ENCODE assay signal across 2 cellular contexts in genomic region chr6:88641178-88641903, GRCh38.
TF ChIP-seq lines count a peak whose summit lies in the region.

No MANE protein-coding gene starts in this region.

TF ChIP-seq in neural cell, 6 proteins besides CTCF, POLR2A, EP300 and RAD21 (continued from another document):
- TF ChIP-seq, protein P1, sequence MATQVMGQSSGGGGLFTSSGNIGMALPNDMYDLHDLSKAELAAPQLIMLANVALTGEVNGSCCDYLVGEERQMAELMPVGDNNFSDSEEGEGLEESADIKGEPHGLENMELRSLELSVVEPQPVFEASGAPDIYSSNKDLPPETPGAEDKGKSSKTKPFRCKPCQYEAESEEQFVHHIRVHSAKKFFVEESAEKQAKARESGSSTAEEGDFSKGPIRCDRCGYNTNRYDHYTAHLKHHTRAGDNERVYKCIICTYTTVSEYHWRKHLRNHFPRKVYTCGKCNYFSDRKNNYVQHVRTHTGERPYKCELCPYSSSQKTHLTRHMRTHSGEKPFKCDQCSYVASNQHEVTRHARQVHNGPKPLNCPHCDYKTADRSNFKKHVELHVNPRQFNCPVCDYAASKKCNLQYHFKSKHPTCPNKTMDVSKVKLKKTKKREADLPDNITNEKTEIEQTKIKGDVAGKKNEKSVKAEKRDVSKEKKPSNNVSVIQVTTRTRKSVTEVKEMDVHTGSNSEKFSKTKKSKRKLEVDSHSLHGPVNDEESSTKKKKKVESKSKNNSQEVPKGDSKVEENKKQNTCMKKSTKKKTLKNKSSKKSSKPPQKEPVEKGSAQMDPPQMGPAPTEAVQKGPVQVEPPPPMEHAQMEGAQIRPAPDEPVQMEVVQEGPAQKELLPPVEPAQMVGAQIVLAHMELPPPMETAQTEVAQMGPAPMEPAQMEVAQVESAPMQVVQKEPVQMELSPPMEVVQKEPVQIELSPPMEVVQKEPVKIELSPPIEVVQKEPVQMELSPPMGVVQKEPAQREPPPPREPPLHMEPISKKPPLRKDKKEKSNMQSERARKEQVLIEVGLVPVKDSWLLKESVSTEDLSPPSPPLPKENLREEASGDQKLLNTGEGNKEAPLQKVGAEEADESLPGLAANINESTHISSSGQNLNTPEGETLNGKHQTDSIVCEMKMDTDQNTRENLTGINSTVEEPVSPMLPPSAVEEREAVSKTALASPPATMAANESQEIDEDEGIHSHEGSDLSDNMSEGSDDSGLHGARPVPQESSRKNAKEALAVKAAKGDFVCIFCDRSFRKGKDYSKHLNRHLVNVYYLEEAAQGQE (IDR thresholded peaks at IDR 0.05; ENCODE audit: borderline replicate concordance), result no peak
- TF ChIP-seq POLR2AphosphoS5 (IDR thresholded peaks at IDR 0.05) (no peak), SMC3 (conservative IDR thresholded peaks at IDR 0.05; ENCODE audit: poor library complexity) (no peak), EZH2 (IDR thresholded peaks at IDR 0.05; ENCODE audit: borderline replicate concordance, insufficient read depth, low read length, poor library complexity, severe bottlenecking) (no peak), TAF1 (IDR thresholded peaks at IDR 0.05; ENCODE audit: low read depth) (no peak)
TF ChIP-seq in neural cell: peak in this region for 0.

TF ChIP-seq in HepG2, 621 proteins besides CTCF, POLR2A, EP300 and RAD21 (continued from another document):
- no peak for TF ChIP-seq PBX2 (CRISPR knock-in tag; IDR thresholded peaks at IDR 0.05)
- TF ChIP-seq ZNF570 (CRISPR knock-in tag; IDR thresholded peaks at IDR 0.05; ENCODE audit: borderline replicate concordance), result no peak
- TF ChIP-seq ZFAT (CRISPR knock-in tag; conservative IDR thresholded peaks at IDR 0.05), result no peak
- no peak for TF ChIP-seq FOXM1 (CRISPR knock-in tag; IDR thresholded peaks at IDR 0.05)
- no peak for TF ChIP-seq ZBTB20 (CRISPR knock-in tag; IDR thresholded peaks at IDR 0.05; ENCODE audit: borderline replicate concordance, low read depth)
- TF ChIP-seq ZNF33B (CRISPR knock-in tag; IDR thresholded peaks at IDR 0.05), result no peak
- no peak for TF ChIP-seq HMG20B (CRISPR knock-in tag; conservative IDR thresholded peaks at IDR 0.05)
- TF ChIP-seq MEIS1 (CRISPR knock-in tag; IDR thresholded peaks at IDR 0.05; ENCODE audit: borderline replicate concordance), result no peak
- TF ChIP-seq ZNF354B (CRISPR knock-in tag; IDR thresholded peaks at IDR 0.05), result no peak
- TF ChIP-seq ZMAT3 (CRISPR knock-in tag; conservative IDR thresholded peaks at IDR 0.05), result no peak
